Comparison of ENCODE assay signal across 8 cellular contexts in genomic region chr7:152894295-152895170, GRCh38.
A peak's percentile ranks its signal among the peaks of the same experiment; 100 is the strongest.
DNase-seq lines count a peak whose midpoint lies in the region; ATAC-seq and TF ChIP-seq lines count a peak whose summit lies in the region.

No MANE protein-coding gene starts in this region.

- no peaks in the 10 kb centered on the region for H3K9me3 ChIP-seq in right lobe of liver
- no peaks in the 10 kb centered on the region for H3K9me3 ChIP-seq in upper lobe of left lung

- H3K4me3 ChIP-seq in right lobe of liver (no peak overlapping the region), upper lobe of left lung (no peak overlapping the region)

- H3K4me1 ChIP-seq in right lobe of liver (peaks cover 0 to 6% (median 0%) of the 10 kb centered on the region in 4 donors), upper lobe of left lung (peaks cover 0 to 7% (median 3%) of the 10 kb centered on the region in 4 donors)

- H3K27me3 ChIP-seq in right lobe of liver (no peaks in the 10 kb centered on the region), upper lobe of left lung (no peaks in the 10 kb centered on the region)

- H3K36me3 ChIP-seq in right lobe of liver (no peaks in the 10 kb centered on the region), upper lobe of left lung (no peaks in the 10 kb centered on the region)

- ATAC-seq in GM18909 (IDR thresholded peaks at IDR 0.05; ENCODE audit: poor library complexity, unreplicated experiment), result peak; percentile 73
- ATAC-seq in right lobe of liver, result peak; percentile 81 to 89 (median 88)
- peak in 1 of 2 donors; percentile 62 for ATAC-seq in upper lobe of left lung (ENCODE audit: low FRiP score in 2 of 2)
- ATAC-seq in HG03095 (IDR thresholded peaks at IDR 0.05; ENCODE audit: unreplicated experiment), result no peak

- DNase-seq in COLO668 (lab: John Stamatoyannopoulos, UW; ENCODE audit: unreplicated experiment) (peak; percentile 32), HuH-7.5 (ENCODE audit: low spot score) (peak; percentile 70), astrocyte of the hippocampus (ENCODE audit: low read depth, low spot score) (peak; percentile 66), right lobe of liver (no peak), upper lobe of left lung (peak in 1 of 2 donors; percentile 88), NCI-H1930 (lab: John Stamatoyannopoulos, UW) (no peak)

- no peak overlapping the region for H3K27ac ChIP-seq in right lobe of liver
- no peak overlapping the region for H3K27ac ChIP-seq in upper lobe of left lung

- intact Hi-C loops in right lobe of liver (cut with DNase I), result no loop called here

- TF ChIP-seq EP300 in upper lobe of left lung (IDR thresholded peaks at IDR 0.05), result no peak

- TF ChIP-seq POLR2A in right lobe of liver (IDR thresholded peaks at IDR 0.05) (no peak), upper lobe of left lung (IDR thresholded peaks at IDR 0.05) (no peak)

- WGBS in right lobe of liver (ENCODE audit: insufficient coverage, low coverage, low lambda C conversion rate, missing lambda C conversion rate), result 16% methylated on average over 8 of the region's 52 CpGs
- WGBS in upper lobe of left lung, 2 donors, result 65 to 72% methylated on average over 8 to 23 of the region's 52 CpGs

- TF ChIP-seq CTCF in right lobe of liver (IDR thresholded peaks at IDR 0.05) (peak; percentile 82 to 94 (median 88)), upper lobe of left lung (IDR thresholded peaks at IDR 0.05) (peak; percentile 32 to 71 (median 60))

Comparison
In these comparisons a context has a peak if more than half of its experiments do, and no peak if none do; other contexts are left out.
1. DNase-seq: peak in COLO668 (single experiment), HuH-7.5 (single experiment) and astrocyte of the hippocampus (single experiment); none in right lobe of liver (0 of 3) and NCI-H1930 (0 of 2).